ENCODE assay signal across 11 cellular contexts in the genomic region with DNA sequence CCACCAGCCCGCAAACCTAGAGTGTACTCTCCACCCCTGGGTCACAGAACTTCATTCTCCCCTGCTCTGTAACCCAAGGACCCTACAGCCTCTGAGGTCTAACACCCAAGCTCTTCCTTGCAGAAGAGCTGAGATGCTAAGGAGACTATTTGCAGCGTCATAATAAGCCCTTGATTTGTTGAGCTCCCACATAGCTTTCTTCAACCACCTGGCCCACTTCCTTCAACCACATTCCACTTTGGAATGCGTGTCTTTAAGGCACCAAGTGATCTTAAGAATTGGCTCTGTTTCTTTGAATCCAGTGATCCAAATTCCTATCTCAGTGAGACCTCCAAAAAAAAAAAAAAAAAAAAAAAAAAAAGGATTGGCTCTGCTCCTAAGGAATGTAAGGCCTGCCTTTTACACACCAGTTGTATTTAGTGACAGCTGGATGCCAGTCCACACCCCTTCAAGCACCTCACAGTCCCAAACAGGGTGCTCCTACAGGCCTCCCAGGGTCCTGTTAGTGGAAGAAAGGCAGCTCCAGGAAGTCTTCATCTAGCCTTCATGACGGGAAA.
DNase-seq lines count a peak whose midpoint lies in the region; ATAC-seq and TF ChIP-seq lines count a peak whose summit lies in the region.
"Had no signal": no experiment of that assay in that cellular context is flagged by ENCODE, and none has a peak within 500 bp of the region (broad histone marks: within the 10 kb centered on the region; RNA-seq: fewer than 3 reads in every experiment).

No MANE protein-coding gene starts in this region.

- no peak overlapping the region for H2AK5ac ChIP-seq in trophoblast cell (ENCODE audit: low read length)

- H3K4me1 ChIP-seq in GM23338 (ENCODE audit: insufficient read depth) = peaks cover 26% of the 10 kb centered on the region
- H3K4me1 ChIP-seq in trophoblast cell (ENCODE audit: control insufficient read depth in 1 of 2, insufficient read depth in 2 of 2, low read length in 2 of 2) = peaks cover 6 to 9% of the 10 kb centered on the region in 2 experiments

- H3K23ac ChIP-seq in trophoblast cell (ENCODE audit: low read length) = no peak overlapping the region

- no peak overlapping the region for H4K12ac ChIP-seq in trophoblast cell (ENCODE audit: low read depth, low read length)

- peak overlapping the region; percentile 42; the same call in 1 of the 2 replicates for H3K4me2 ChIP-seq in GM23338
- peak overlapping the region; percentile 26 for H3K4me2 ChIP-seq in trophoblast cell (ENCODE audit: low read length)

- no CpG with 5 or more reads among the region's 4 CpGs for WGBS in trophoblast cell (ENCODE audit: extremely low coverage, insufficient coverage, insufficient read length)

- H3K36me3 ChIP-seq in GM23338 (ENCODE audit: insufficient read depth) (no peaks in the 10 kb centered on the region), trophoblast cell (ENCODE audit: control insufficient read depth in 1 of 2, insufficient read depth in 2 of 2, low read length in 2 of 2) (peaks cover 0 to 2% of the 10 kb centered on the region in 2 experiments)

- no peak overlapping the region for H3K14ac ChIP-seq in trophoblast cell (ENCODE audit: low read length)

- H2BK12ac ChIP-seq in trophoblast cell (ENCODE audit: low read length) = no peak overlapping the region

- H2BK5ac ChIP-seq in trophoblast cell (ENCODE audit: low read depth, low read length, poor library complexity) = no peak overlapping the region

- H3K27ac ChIP-seq in GM23338 (ENCODE audit: low read depth) (peak overlapping the region; percentile 91), trophoblast cell (ENCODE audit: low read depth, low read length) (peak overlapping the region; percentile 55)

- DNase-seq in GM23338 (ENCODE audit: low spot score) (peak; percentile 89), glomerular visceral epithelial cell (ENCODE audit: extremely low spot score) (peak; percentile 91), trophoblast cell (peak in 1 of 2 donors; percentile 50), GM20000 (ENCODE audit: low spot score) (no peak), mesenteric fat pad (ENCODE audit: low spot score) (no peak), HK-2 (ENCODE audit: unreplicated experiment) (no peak)
- DNase-seq: activated B cell treated with CpG ODN at 0.5 μM for 24 hours; activated T-cell treated with anti-CD3 and anti-CD28 coated beads, Interleukin-2, amount 50 U/mL, for 1 hour; aorta had no signal

- H2AFZ ChIP-seq in GM23338 (no peak overlapping the region), trophoblast cell (ENCODE audit: insufficient read depth, low read length, poor library complexity) (no peak overlapping the region)

- TF ChIP-seq CTCF in GM23338 (conservative IDR thresholded peaks at IDR 0.05; ENCODE audit: low read depth in 2 of 2) (no peak), GM20000 (IDR thresholded peaks at IDR 0.05; ENCODE audit: extremely low read depth, missing control alignments) (no peak)

- H2BK120ac ChIP-seq in trophoblast cell (ENCODE audit: insufficient read depth, low read length, poor library complexity) = no peak overlapping the region

- H3K36me3 Mint-ChIP-seq in GM23338 (ENCODE audit: low read depth) = peaks cover 10% of the 10 kb centered on the region

- peak overlapping the region; percentile 6 for H3K4me3 Mint-ChIP-seq in GM23338
- H3K4me3 Mint-ChIP-seq: activated B cell treated with CpG ODN at 0.5 μM for 24 hours had no signal

- H3K4me1 Mint-ChIP-seq in GM23338 = peaks cover 27% of the 10 kb centered on the region

- H3K4me3 ChIP-seq in GM23338 (no peak overlapping the region), trophoblast cell (ENCODE audit: low read depth, low read length) (no peak overlapping the region)

- H4K91ac ChIP-seq in trophoblast cell (ENCODE audit: low read depth, low read length) = no peak overlapping the region

- H3K9ac ChIP-seq in trophoblast cell (ENCODE audit: low read length) = no peak overlapping the region

- peak overlapping the region; percentile 98 for H3K27ac Mint-ChIP-seq in GM23338
- H3K27ac Mint-ChIP-seq: activated B cell treated with CpG ODN at 0.5 μM for 24 hours had no signal

- H3K27me3 ChIP-seq in GM23338 (ENCODE audit: insufficient read depth) (no peaks in the 10 kb centered on the region), trophoblast cell (ENCODE audit: insufficient read depth, low read length) (no peaks in the 10 kb centered on the region)

- H3F3A ChIP-seq in GM23338 (replicated peaks; ENCODE audit: low read depth) = no peaks in the 10 kb centered on the region; the same call in 1 of the 2 replicates

- no peaks in the 10 kb centered on the region for H4K20me1 ChIP-seq in GM23338 (replicated peaks; ENCODE audit: insufficient read depth)

- H3K9me2 ChIP-seq in GM23338 (ENCODE audit: insufficient read depth) = no peaks in the 10 kb centered on the region

- H4K8ac ChIP-seq in trophoblast cell (ENCODE audit: low read depth, low read length) = no peak overlapping the region

- no peaks in the 10 kb centered on the region for H3K9me3 ChIP-seq in trophoblast cell (ENCODE audit: insufficient read depth, low read depth, low read length)

- ATAC-seq in GM23338 (peak; percentile 90), SK-N-SH treated with all-trans-retinoic acid at 6 μM for 48 hours (peak; percentile 18; the same call in 1 of the 3 replicates), GM19351 (IDR thresholded peaks at IDR 0.05; ENCODE audit: unreplicated experiment) (no peak)

- H3K18ac ChIP-seq in trophoblast cell (ENCODE audit: low read length) = no peak overlapping the region

- H3K27me3 Mint-ChIP-seq in GM23338 (ENCODE audit: insufficient read depth, low read depth, poor library complexity) = no peaks in the 10 kb centered on the region
- H3K27me3 Mint-ChIP-seq: activated B cell treated with CpG ODN at 0.5 μM for 24 hours had no signal

- no peaks in the 10 kb centered on the region for H3K9me3 Mint-ChIP-seq in GM23338
- H3K9me3 Mint-ChIP-seq: activated B cell treated with CpG ODN at 0.5 μM for 24 hours had no signal

- no peak overlapping the region for H3K4ac ChIP-seq in trophoblast cell (ENCODE audit: low read depth, low read length)

- H3K79me1 ChIP-seq in trophoblast cell (ENCODE audit: low read length) = no peaks in the 10 kb centered on the region

- H3K79me2 ChIP-seq in GM23338 (replicated peaks; ENCODE audit: insufficient read depth) (no peaks in the 10 kb centered on the region), trophoblast cell (ENCODE audit: control insufficient read depth, insufficient read depth, low read length, poor library complexity) (no peaks in the 10 kb centered on the region)

TF ChIP-seq in GM23338, 12 proteins besides CTCF, POLR2A, EP300 and RAD21 (continues in another document):
- TF ChIP-seq EZH2 (IDR thresholded peaks at IDR 0.05; ENCODE audit: low read depth, unreplicated experiment) (no peak), CREB1 (CRISPR knock-in tag; IDR thresholded peaks at IDR 0.05; ENCODE audit: low read depth) (0 out of 2 replicates have a peak, but pooled peaks have one; percentile 23)

TF ChIP-seq in SK-N-SH treated with all-trans-retinoic acid at 6 μM for 48 hours, 23 proteins besides CTCF, POLR2A, EP300 and RAD21 (continues in another document):
- TF ChIP-seq ZFP3 (CRISPR knock-in tag; IDR thresholded peaks at IDR 0.05) (no peak), ZNF565 (CRISPR knock-in tag; conservative IDR thresholded peaks at IDR 0.05; ENCODE audit: low read depth) (no peak), ARNTL (CRISPR knock-in tag; IDR thresholded peaks at IDR 0.05; ENCODE audit: borderline replicate concordance, low read depth) (no peak), GLIS3 (CRISPR knock-in tag; IDR thresholded peaks at IDR 0.05) (no peak), ZFP30 (CRISPR knock-in tag; IDR thresholded peaks at IDR 0.05) (no peak), OSR1 (CRISPR knock-in tag; IDR thresholded peaks at IDR 0.05) (no peak), CSDC2 (CRISPR knock-in tag; IDR thresholded peaks at IDR 0.05) (no peak)
- TF ChIP-seq, protein P1, sequence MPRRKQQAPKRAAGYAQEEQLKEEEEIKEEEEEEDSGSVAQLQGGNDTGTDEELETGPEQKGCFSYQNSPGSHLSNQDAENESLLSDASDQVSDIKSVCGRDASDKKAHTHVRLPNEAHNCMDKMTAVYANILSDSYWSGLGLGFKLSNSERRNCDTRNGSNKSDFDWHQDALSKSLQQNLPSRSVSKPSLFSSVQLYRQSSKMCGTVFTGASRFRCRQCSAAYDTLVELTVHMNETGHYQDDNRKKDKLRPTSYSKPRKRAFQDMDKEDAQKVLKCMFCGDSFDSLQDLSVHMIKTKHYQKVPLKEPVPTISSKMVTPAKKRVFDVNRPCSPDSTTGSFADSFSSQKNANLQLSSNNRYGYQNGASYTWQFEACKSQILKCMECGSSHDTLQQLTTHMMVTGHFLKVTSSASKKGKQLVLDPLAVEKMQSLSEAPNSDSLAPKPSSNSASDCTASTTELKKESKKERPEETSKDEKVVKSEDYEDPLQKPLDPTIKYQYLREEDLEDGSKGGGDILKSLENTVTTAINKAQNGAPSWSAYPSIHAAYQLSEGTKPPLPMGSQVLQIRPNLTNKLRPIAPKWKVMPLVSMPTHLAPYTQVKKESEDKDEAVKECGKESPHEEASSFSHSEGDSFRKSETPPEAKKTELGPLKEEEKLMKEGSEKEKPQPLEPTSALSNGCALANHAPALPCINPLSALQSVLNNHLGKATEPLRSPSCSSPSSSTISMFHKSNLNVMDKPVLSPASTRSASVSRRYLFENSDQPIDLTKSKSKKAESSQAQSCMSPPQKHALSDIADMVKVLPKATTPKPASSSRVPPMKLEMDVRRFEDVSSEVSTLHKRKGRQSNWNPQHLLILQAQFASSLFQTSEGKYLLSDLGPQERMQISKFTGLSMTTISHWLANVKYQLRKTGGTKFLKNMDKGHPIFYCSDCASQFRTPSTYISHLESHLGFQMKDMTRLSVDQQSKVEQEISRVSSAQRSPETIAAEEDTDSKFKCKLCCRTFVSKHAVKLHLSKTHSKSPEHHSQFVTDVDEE (CRISPR knock-in tag; IDR thresholded peaks at IDR 0.05) = no peak
- TF ChIP-seq, protein P2, sequence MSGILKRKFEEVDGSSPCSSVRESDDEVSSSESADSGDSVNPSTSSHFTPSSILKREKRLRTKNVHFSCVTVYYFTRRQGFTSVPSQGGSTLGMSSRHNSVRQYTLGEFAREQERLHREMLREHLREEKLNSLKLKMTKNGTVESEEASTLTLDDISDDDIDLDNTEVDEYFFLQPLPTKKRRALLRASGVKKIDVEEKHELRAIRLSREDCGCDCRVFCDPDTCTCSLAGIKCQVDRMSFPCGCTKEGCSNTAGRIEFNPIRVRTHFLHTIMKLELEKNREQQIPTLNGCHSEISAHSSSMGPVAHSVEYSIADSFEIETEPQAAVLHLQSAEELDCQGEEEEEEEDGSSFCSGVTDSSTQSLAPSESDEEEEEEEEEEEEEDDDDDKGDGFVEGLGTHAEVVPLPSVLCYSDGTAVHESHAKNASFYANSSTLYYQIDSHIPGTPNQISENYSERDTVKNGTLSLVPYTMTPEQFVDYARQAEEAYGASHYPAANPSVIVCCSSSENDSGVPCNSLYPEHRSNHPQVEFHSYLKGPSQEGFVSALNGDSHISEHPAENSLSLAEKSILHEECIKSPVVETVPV (CRISPR knock-in tag; IDR thresholded peaks at IDR 0.05) = no peak

Comparison
In these comparisons a context has a peak if more than half of its experiments do, and no peak if none do; other contexts are left out.
1. DNase-seq: peak in GM23338 (single experiment) and glomerular visceral epithelial cell (single experiment); none in GM20000 (single experiment), mesenteric fat pad (single experiment) and HK-2 (single experiment).